Comparison of ENCODE assay signal across 8 cellular contexts in genomic region chr14:89617471-89618291, GRCh38.
DNase-seq lines count a peak whose midpoint lies in the region; ATAC-seq and TF ChIP-seq lines count a peak whose summit lies in the region.

No MANE protein-coding gene starts in this region.

- intact Hi-C loops in left cardiac atrium (cut with DNase I) (loop anchor here in 1 of 2 donors (5.0 kb wide), 1 partner anchor 200 kb away; the partner anchor contains the start of gene FOXN3), ovary (cut with DNase I) (loop anchor here in 1 of 4 donors (10.0 kb wide), 1 partner anchor 203 kb away; the partner anchor contains the start of gene FOXN3)

- H3K4me1 ChIP-seq in ovary (ENCODE audit: insufficient read depth) = peaks cover 6% of the 10 kb centered on the region

- H3K27ac ChIP-seq in ovary = peak overlapping the region in 1 of 2 donors; percentile 32

- WGBS in ovary, 3 donors = 1% methylated on average over 19 of the region's 19 CpGs

- peak; percentile 56 to 73 for ATAC-seq in left cardiac atrium

- no peaks in the 10 kb centered on the region for H3K9me3 ChIP-seq in ovary

- TF ChIP-seq CTCF in HFF-Myc (IDR thresholded peaks at IDR 0.05; ENCODE audit: low read depth, low read length, missing control alignments) (no peak), ovary (IDR thresholded peaks at IDR 0.05) (no peak)

- TF ChIP-seq EP300 in ovary (IDR thresholded peaks at IDR 0.05) = no peak

- H3K36me3 ChIP-seq in ovary = no peaks in the 10 kb centered on the region

- no peak for TF ChIP-seq POLR2A in ovary (IDR thresholded peaks at IDR 0.05)

- H3K4me3 ChIP-seq in HFF-Myc (replicated peaks; ENCODE audit: low read depth, low read length) = peak overlapping the region; percentile 71
- H3K4me3 ChIP-seq in ovary = peak overlapping the region; percentile 44

- H3K27me3 ChIP-seq in ovary = no peaks in the 10 kb centered on the region

- DNase-seq in NCI-H1092 treated with DMSO at 0.1 percent for 48 hours (lab: John Stamatoyannopoulos, UW) = peak; percentile 42
- no peak for DNase-seq in NCI-H1092 (lab: John Stamatoyannopoulos, UW)
- DNase-seq in HFF-Myc (ENCODE audit: extremely low read depth, low read depth) = no peak
- DNase-seq in NCI-H82 (lab: John Stamatoyannopoulos, UW) = peak; percentile 31
- DNase-seq in amniotic stem cell (lab: John Stamatoyannopoulos, UW) = peak; percentile 35
- no peak for DNase-seq in left cardiac atrium
- DNase-seq in ovary = peak in 2 of 5 donors; percentile 31 to 37
- no peak for DNase-seq in T1000 (lab: John Stamatoyannopoulos, UW)

Comparison
In these comparisons a context has a peak if more than half of its experiments do, and no peak if none do; other contexts are left out.
1. DNase-seq: peak in NCI-H1092 treated with DMSO at 0.1 percent for 48 hours (single experiment), NCI-H82 (single experiment) and amniotic stem cell (single experiment); none in NCI-H1092 (single experiment), HFF-Myc (single experiment), left cardiac atrium (single experiment) and T1000 (single experiment).